In the genomic region with DNA sequence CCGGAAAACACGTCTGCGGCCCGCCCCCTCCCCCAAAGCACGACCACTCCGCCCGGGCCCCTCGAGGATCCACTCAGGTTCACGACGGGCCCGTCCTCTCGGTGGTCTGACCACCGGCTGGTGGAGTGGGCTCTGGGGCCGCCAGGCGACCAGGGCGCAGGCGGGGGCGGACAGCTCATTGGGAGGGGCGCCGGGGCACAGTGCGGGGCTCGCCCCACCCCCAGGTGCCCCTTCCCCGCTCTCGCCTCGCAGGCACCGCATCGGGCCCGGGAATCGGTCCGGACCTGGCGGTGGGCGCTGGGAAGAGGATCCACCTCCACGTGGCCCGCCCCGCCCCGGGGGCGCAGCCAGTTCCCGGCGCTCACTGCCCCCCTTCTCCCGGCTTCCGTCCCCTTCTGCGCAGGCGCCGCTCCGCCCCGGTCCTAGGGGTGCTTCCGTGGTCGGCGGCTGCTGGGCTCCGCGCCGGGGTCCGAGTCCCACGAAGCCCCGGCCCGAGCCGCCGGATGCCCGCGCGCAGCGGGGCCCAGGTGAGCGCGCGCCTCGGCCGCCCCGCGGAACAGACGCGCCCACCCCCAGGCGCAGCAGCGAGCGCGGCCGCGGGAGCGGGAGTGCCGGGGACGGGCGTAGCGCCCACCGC, we compare ENCODE assay signal across 8 cellular contexts. TPM values are rescaled to one million over a fixed set of nuclear protein-coding genes. Genes with fewer than 3 reads are reported as not detected.
DNase-seq lines count a peak whose midpoint lies in the region; ATAC-seq and TF ChIP-seq lines count a peak whose summit lies in the region.

A gene with protein sequence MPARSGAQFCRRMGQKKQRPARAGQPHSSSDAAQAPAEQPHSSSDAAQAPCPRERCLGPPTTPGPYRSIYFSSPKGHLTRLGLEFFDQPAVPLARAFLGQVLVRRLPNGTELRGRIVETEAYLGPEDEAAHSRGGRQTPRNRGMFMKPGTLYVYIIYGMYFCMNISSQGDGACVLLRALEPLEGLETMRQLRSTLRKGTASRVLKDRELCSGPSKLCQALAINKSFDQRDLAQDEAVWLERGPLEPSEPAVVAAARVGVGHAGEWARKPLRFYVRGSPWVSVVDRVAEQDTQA (plus strand): TSS at position 419 of the 637 bp plus-strand sequence. CDS start 85 bp downstream, at position 504.

- H3K4me1 Mint-ChIP-seq in endothelial cell (ENCODE audit: unreplicated experiment) (peaks cover 18% of the 10 kb centered on the region), mesothelial cell of epicardium (peaks cover 39% of the 10 kb centered on the region)

- H3K9ac ChIP-seq in NT2/D1 (ENCODE audit: insufficient read length, low read depth) = peak within 1 kb of the TSS; percentile 97

- peaks cover 32% of the 10 kb centered on the region for H3K36me3 ChIP-seq in NT2/D1 (ENCODE audit: insufficient read depth, insufficient read length, low read length)

- no peak for TF ChIP-seq CTCF in AG09309 (IDR thresholded peaks at IDR 0.05; ENCODE audit: control insufficient read depth, insufficient read depth, low read depth, low read length, missing control alignments)
- TF ChIP-seq CTCF in endothelial cell (IDR thresholded peaks at IDR 0.05; ENCODE audit: unreplicated experiment) = no peak
- TF ChIP-seq CTCF in mesothelial cell of epicardium (IDR thresholded peaks at IDR 0.05; ENCODE audit: unreplicated experiment) = no peak

- H3K4me3 Mint-ChIP-seq in endothelial cell (ENCODE audit: unreplicated experiment) = peak within 1 kb of the TSS; percentile 89
- H3K4me3 Mint-ChIP-seq in mesothelial cell of epicardium = peak within 1 kb of the TSS; percentile 83

- no peaks in the 10 kb centered on the region for H3K9me3 ChIP-seq in NT2/D1 (ENCODE audit: insufficient read depth, low read length)

- H3K9me3 Mint-ChIP-seq in endothelial cell (ENCODE audit: unreplicated experiment) (no peaks in the 10 kb centered on the region), mesothelial cell of epicardium (no peaks in the 10 kb centered on the region)

- peaks cover 55% of the 10 kb centered on the region for H3K4me1 ChIP-seq in NT2/D1 (ENCODE audit: insufficient read depth, insufficient read length)

- peak within 1 kb of the TSS; percentile 71 for H3K4me3 ChIP-seq in AG09309 (ENCODE audit: control insufficient read depth, low read depth, low read length)
- peak within 1 kb of the TSS; percentile 85 for H3K4me3 ChIP-seq in NT2/D1 (ENCODE audit: insufficient read length, low read depth)

- DNase-seq in AG09309 (ENCODE audit: low read depth) = no peak
- no peak for DNase-seq in NT2/D1 (ENCODE audit: low read depth, low spot score)
- DNase-seq in activated CD8-positive, alpha-beta memory T cell treated with anti-CD3 and anti-CD28 coated beads, Interleukin-2, amount 50 U/mL, for 24 hours (ENCODE audit: extremely low read depth) = peak; percentile 58
- peak; percentile 82 for DNase-seq in endothelial cell (ENCODE audit: low spot score)
- DNase-seq in mesothelial cell of epicardium (ENCODE audit: low spot score in 2 of 2, unreplicated experiment in 2 of 2) = peak; percentile 80 to 90
- peak; percentile 74 to 76 for DNase-seq in stimulated activated CD8-positive, alpha-beta memory T cell treated with anti-CD3 and anti-CD28 coated beads, Interleukin-15, amount 100 ng/mL, for 48 hours (ENCODE audit: low read depth in 2 of 2)

- peaks cover 4% of the 10 kb centered on the region for H3K27me3 ChIP-seq in NT2/D1 (ENCODE audit: insufficient read depth, insufficient read length)

- H3K36me3 Mint-ChIP-seq in endothelial cell (ENCODE audit: low read depth, unreplicated experiment) = peaks cover 2% of the 10 kb centered on the region
- no peaks in the 10 kb centered on the region for H3K36me3 Mint-ChIP-seq in mesothelial cell of epicardium

- peak; percentile 63 for ATAC-seq in GM19023 (IDR thresholded peaks at IDR 0.05; ENCODE audit: unreplicated experiment)
- peak; percentile 77 for ATAC-seq in HG03354 (IDR thresholded peaks at IDR 0.05; ENCODE audit: poor library complexity, severe bottlenecking, unreplicated experiment)

- peaks cover 9% of the 10 kb centered on the region for H3K27me3 Mint-ChIP-seq in endothelial cell (ENCODE audit: unreplicated experiment)
- H3K27me3 Mint-ChIP-seq in mesothelial cell of epicardium (ENCODE audit: low read depth) = no peaks in the 10 kb centered on the region

- H3K27ac Mint-ChIP-seq in endothelial cell (ENCODE audit: unreplicated experiment) (peak within 1 kb of the TSS; percentile 57), mesothelial cell of epicardium (peak within 1 kb of the TSS; percentile 96)

RNA-seq across cellular contexts. Expression of the gene that starts here (rescaled TPM):
- total RNA-seq in endothelial cell (ENCODE audit: unreplicated experiment) (38.6 TPM), mesothelial cell of epicardium (43.4 to 44.7 TPM (median 44.2 TPM) in 3 replicates)

Comparison
In these comparisons a context has a peak if more than half of its experiments do, and no peak if none do; other contexts are left out.
1. DNase-seq: peak in activated CD8-positive, alpha-beta memory T cell treated with anti-CD3 and anti-CD28 coated beads, Interleukin-2, amount 50 U/mL, for 24 hours (single experiment), endothelial cell (single experiment), mesothelial cell of epicardium (2 of 2) and stimulated activated CD8-positive, alpha-beta memory T cell treated with anti-CD3 and anti-CD28 coated beads, Interleukin-15, amount 100 ng/mL, for 48 hours (2 of 2); none in AG09309 (single experiment) and NT2/D1 (single experiment).